Comparison of ENCODE assay signal across 8 cellular contexts in genomic region chr3:141105828-141106628, GRCh38. TPM values are rescaled to one million over a fixed set of nuclear protein-coding genes. Genes with fewer than 3 reads are reported as not detected.
DNase-seq lines count a peak whose midpoint lies in the region; ATAC-seq and TF ChIP-seq lines count a peak whose summit lies in the region.

No MANE protein-coding gene starts in this region.

- H3K9me3 ChIP-seq in DOHH2 (ENCODE audit: control insufficient read depth, insufficient read depth, low read length): no peaks in the 10 kb centered on the region

- peak; percentile 73 for TF ChIP-seq CTCF in DOHH2 (IDR thresholded peaks at IDR 0.05; ENCODE audit: low read depth, low read length, poor library complexity, severe bottlenecking)

- H3K27ac ChIP-seq in DOHH2 (ENCODE audit: low read depth, low read length): no peak overlapping the region

- H3K4me2 ChIP-seq in DOHH2 (ENCODE audit: low read length): no peak overlapping the region

- H3K4me1 ChIP-seq in DOHH2 (ENCODE audit: control insufficient read depth, low read length): no peaks in the 10 kb centered on the region

- H3K36me3 ChIP-seq in DOHH2 (ENCODE audit: control insufficient read depth, low read length): no peaks in the 10 kb centered on the region

- H3K79me2 ChIP-seq in DOHH2 (ENCODE audit: control insufficient read depth, low read length): no peaks in the 10 kb centered on the region

- ATAC-seq in HG03175 (IDR thresholded peaks at IDR 0.05; ENCODE audit: unreplicated experiment) (peak; percentile 85), GM19023 (IDR thresholded peaks at IDR 0.05; ENCODE audit: unreplicated experiment) (no peak)

- no peak overlapping the region for H3K4me3 ChIP-seq in DOHH2 (ENCODE audit: low read length)

- no peaks in the 10 kb centered on the region for H3F3A ChIP-seq in DOHH2 (ENCODE audit: control insufficient read depth, insufficient read depth)

- DNase-seq in NCI-H526 (lab: John Stamatoyannopoulos, UW) (peak; percentile 77 to 91), lung microvascular endothelial cell (ENCODE audit: low read depth in 2 of 2) (peak; percentile 84 to 92)
- peak; percentile 47 for DNase-seq in activated CD4-positive, alpha-beta T cell treated with anti-CD3 and anti-CD28 coated beads, Interleukin-2, amount 50 U/mL, for 1 hour
- DNase-seq in effector CD4-positive, alpha-beta T cell: peak; percentile 45
- peak; percentile 9 to 27 for DNase-seq in stimulated activated CD8-positive, alpha-beta memory T cell treated with anti-CD3 and anti-CD28 coated beads, Interleukin-2, amount 100 ng/mL, for 48 hours (ENCODE audit: low read depth in 2 of 2)

- H3K27me3 ChIP-seq in DOHH2 (ENCODE audit: control insufficient read depth, low read length): no peaks in the 10 kb centered on the region

- H3K9me2 ChIP-seq in DOHH2 (replicated peaks; ENCODE audit: control insufficient read depth, low read length): no peaks in the 10 kb centered on the region

- H4K20me1 ChIP-seq in DOHH2 (ENCODE audit: control insufficient read depth, insufficient read depth, low read depth, low read length): no peaks in the 10 kb centered on the region

RNA-seq across cellular contexts. Expression of gene SPSB4, which starts 54.9 kb away (rescaled TPM):
- total RNA-seq in lung microvascular endothelial cell: under 0.01 TPM in 2 replicates

Comparison
In these comparisons a context has a peak if more than half of its experiments do, and no peak if none do; other contexts are left out.
1. DNase-seq: peak in every context shown above with its lines; median percentile 88 in lung microvascular endothelial cell; 84 in NCI-H526; 47 in activated CD4-positive, alpha-beta T cell treated with anti-CD3 and anti-CD28 coated beads, Interleukin-2, amount 50 U/mL, for 1 hour; 45 in effector CD4-positive, alpha-beta T cell; 18 in stimulated activated CD8-positive, alpha-beta memory T cell treated with anti-CD3 and anti-CD28 coated beads, Interleukin-2, amount 100 ng/mL, for 48 hours.